20 cellular contexts compared by ENCODE assay signal in the genomic region with DNA sequence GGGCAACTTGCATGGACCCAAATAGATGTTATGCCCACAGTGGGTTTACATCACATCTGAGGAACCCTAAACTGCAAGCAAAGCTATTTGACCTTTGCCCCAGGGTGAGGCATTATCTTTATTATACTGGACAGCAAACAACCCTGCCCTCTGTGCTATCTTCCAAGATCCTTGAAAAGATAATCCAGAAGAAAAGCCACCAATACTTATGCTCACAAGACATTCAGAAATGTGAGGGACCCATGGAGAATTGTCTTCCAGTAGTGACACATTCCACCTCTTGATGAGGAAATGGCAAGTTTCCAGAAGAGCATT.
"Had no signal": no experiment of that assay in that cellular context is flagged by ENCODE, and none has a peak within 500 bp of the region (broad histone marks: within the 10 kb centered on the region; RNA-seq: fewer than 3 reads in every experiment).

No MANE protein-coding gene starts in this region.

- H3K4me2 ChIP-seq: hepatocyte, smooth muscle cell had no signal

- H3K27me3 Mint-ChIP-seq: dendritic cell treated with granulocyte-macrophage colony-stimulating factor and Interleukin-4, amounts not matched to agents 40 ng/mL and 50 ng/mL, for 4 days; type B pancreatic cell had no signal

- H3K36me3 ChIP-seq: esophagus squamous epithelium, ovary, right atrium auricular region, suprapubic skin, thyroid gland had no signal

- FAIRE-seq: colon, urothelium cell line had no signal

- H3K4me3 Mint-ChIP-seq: dendritic cell treated with granulocyte-macrophage colony-stimulating factor and Interleukin-4, amounts not matched to agents 40 ng/mL and 50 ng/mL, for 4 days; effector memory CD8-positive, alpha-beta T cell; natural killer cell; neural crest cell; stimulated activated effector memory CD8-positive, alpha-beta T cell treated with anti-CD3 and anti-CD28 coated beads, Interleukin-12 subunit alpha, Interleukin-12 subunit beta, amount 100 ng/mL, for 72 hours; type B pancreatic cell had no signal

- H3K4me1 ChIP-seq: right atrium auricular region, thyroid gland had no signal

- H3K4me3 ChIP-seq: esophagus squamous epithelium, hepatocyte, ovary, right atrium auricular region, smooth muscle cell, suprapubic skin, thyroid gland had no signal

- H3K36me3 Mint-ChIP-seq: natural killer cell; stimulated activated effector memory CD8-positive, alpha-beta T cell treated with anti-CD3 and anti-CD28 coated beads, Interleukin-12 subunit alpha, Interleukin-12 subunit beta, amount 100 ng/mL, for 72 hours; type B pancreatic cell had no signal

- H3K4me1 Mint-ChIP-seq: neural crest cell had no signal

- H3K27ac ChIP-seq: ovary, right atrium auricular region, suprapubic skin, thyroid gland had no signal

- H2AFZ ChIP-seq: hepatocyte had no signal

- H3K27me3 ChIP-seq: esophagus squamous epithelium, hepatocyte, ovary, right atrium auricular region, suprapubic skin, thyroid gland had no signal

- DNase-seq: effector memory CD8-positive, alpha-beta T cell; esophagus squamous epithelium; foreskin melanocyte; head of caudate nucleus; natural killer cell; ovary; stimulated activated CD4-positive, alpha-beta T cell treated with anti-CD3 and anti-CD28 coated beads, Interleukin-4, amount 100 ng/mL, for 1 hour; stimulated activated CD8-positive, alpha-beta memory T cell treated with anti-CD3 and anti-CD28 coated beads, Interleukin-4, amount 100 ng/mL, for 48 hours; stimulated activated naive CD8-positive, alpha-beta T cell treated with anti-CD3 and anti-CD28 coated beads, Interleukin-15, Interleukin-2, amounts not matched to agents 100 U/mL and 50 U/mL, for 24 hours; thyroid gland had no signal

- H3K27ac Mint-ChIP-seq: effector memory CD8-positive, alpha-beta T cell; natural killer cell; stimulated activated effector memory CD8-positive, alpha-beta T cell treated with anti-CD3 and anti-CD28 coated beads, Interleukin-12 subunit alpha, Interleukin-12 subunit beta, amount 100 ng/mL, for 72 hours; type B pancreatic cell had no signal

- H3K9me3 ChIP-seq: ovary, right atrium auricular region, suprapubic skin, thyroid gland had no signal

- H3K79me2 ChIP-seq: hepatocyte had no signal
